Comparison of ENCODE assay signal across 8 cellular contexts in genomic region chr16:87870419-87871272, GRCh38. TPM values are rescaled to one million over a fixed set of nuclear protein-coding genes. Genes with fewer than 3 reads are reported as not detected.
A peak's percentile ranks its signal among the peaks of the same experiment; 100 is the strongest.
DNase-seq lines count a peak whose midpoint lies in the region; FAIRE-seq and TF ChIP-seq lines count a peak whose summit lies in the region.
"Not testable (repeated sequence)": the region's sequence is repeated elsewhere in the genome, so short reads cannot be mapped to it uniquely, and the experiment has no call there.

No MANE protein-coding gene starts in this region.

- dilution Hi-C loops in mammary epithelial cell (cut with HindIII; ENCODE audit: low sequenced_read_pairs): loop anchor here (5.0 kb wide), 1 partner anchor 88 kb away; no protein-coding TSS in a partner anchor

- 17% methylated on average over 20 of the region's 24 CpGs for WGBS in mammary epithelial cell (ENCODE audit: low coverage, missing lambda C conversion rate)

- H3K4me1 Mint-ChIP-seq in Calu3 (ENCODE audit: low read depth, unreplicated experiment): peaks cover 47% of the 10 kb centered on the region
- peaks cover 62% of the 10 kb centered on the region for H3K4me1 Mint-ChIP-seq in activated CD4-positive, alpha-beta memory T cell treated with anti-CD3 and anti-CD28 coated beads, Interleukin-2, amount 10 ng/mL, durations not matched to agents 7 days and 5 days

- not testable (repeated sequence) for TF ChIP-seq CTCF in Calu3 (IDR thresholded peaks at IDR 0.05; ENCODE audit: unreplicated experiment); PC-9 (conservative IDR thresholded peaks at IDR 0.05); mammary epithelial cell (conservative IDR thresholded peaks at IDR 0.05 in 1 of 2, IDR thresholded peaks at IDR 0.05 in 1 of 2; ENCODE audit: extremely low read depth in 1 of 2, insufficient read depth in 1 of 2, low read depth in 1 of 2, low read length in 2 of 2); neutrophil (IDR thresholded peaks at IDR 0.05)

- H3K4me2 ChIP-seq in PC-9 (peak overlapping the region; percentile 35), mammary epithelial cell (ENCODE audit: insufficient read depth, low read depth, low read length) (peak overlapping the region; percentile 24)

- H3K9me2 ChIP-seq in PC-9 (ENCODE audit: insufficient read depth): not testable (repeated sequence)

- CTCF ChIA-PET in Calu3 (lab: Charles Lee): interaction anchor here (0.7 to 7.3 kb wide), 13 partner anchors 14 to 234 kb away, joined by 3 to 185 read pairs (median 4); partner anchors contain the start of gene BANP
- CTCF ChIA-PET in PC-9 (lab: Charles Lee): interaction anchor here (0.7 to 2.2 kb wide), 7 partner anchors 17 to 234 kb away, joined by 4 to 37 read pairs (median 7); no protein-coding TSS in a partner anchor
- CTCF ChIA-PET in activated CD4-positive, alpha-beta memory T cell treated with anti-CD3 and anti-CD28 coated beads, Interleukin-2, amount 10 ng/mL, durations not matched to agents 7 days and 5 days (lab: Charles Lee): interaction anchor here (0.7 to 13.9 kb wide), 27 partner anchors 11 to 487 kb away, joined by 3 to 454 read pairs (median 4); partner anchors contain the start of genes FBXO31 and KLHDC4
- CTCF ChIA-PET in mammary epithelial cell (lab: Charles Lee; ENCODE audit: low non-redundant PET): interaction anchor here (0.6 to 2.0 kb wide), 3 partner anchors 92 to 1301 kb away, joined by 4 to 13 read pairs (median 5); no protein-coding TSS in a partner anchor

- H3K9ac ChIP-seq in mammary epithelial cell (ENCODE audit: insufficient read depth, low read length) (peak overlapping the region; percentile 43), iPS-18a (ENCODE audit: low read length) (peak overlapping the region; percentile 51)

- H3K27ac Mint-ChIP-seq in Calu3 (ENCODE audit: unreplicated experiment): peak overlapping the region; percentile 91
- peak overlapping the region; percentile 70 for H3K27ac Mint-ChIP-seq in activated CD4-positive, alpha-beta memory T cell treated with anti-CD3 and anti-CD28 coated beads, Interleukin-2, amount 10 ng/mL, durations not matched to agents 7 days and 5 days

- not testable (repeated sequence) for H2AFZ ChIP-seq in PC-9
- peak overlapping the region; percentile 13 for H2AFZ ChIP-seq in mammary epithelial cell (ENCODE audit: low read depth, low read length)

- H3K27ac ChIP-seq in PC-9: peak overlapping the region; percentile 4; the same call in 1 of the 2 replicates
- H3K27ac ChIP-seq in mammary epithelial cell (ENCODE audit: insufficient read depth, low read depth, low read length): peak overlapping the region; percentile 61
- H3K27ac ChIP-seq in iPS-18a (ENCODE audit: low read length): peak overlapping the region; percentile 9
- H3K27ac ChIP-seq in neutrophil: peak overlapping the region; percentile 70

- DNase-seq in Calu3 (peak; percentile 92), KBM-7 (peak; percentile 42), PC-9 (peak; percentile 39 to 96), mammary epithelial cell (peak; percentile 81), urothelium cell line (ENCODE audit: low spot score) (peak; percentile 81)
- DNase-seq in activated CD4-positive, alpha-beta memory T cell treated with anti-CD3 and anti-CD28 coated beads, Interleukin-2, amount 10 ng/mL, durations not matched to agents 7 days and 5 days: not testable (repeated sequence)

- peaks cover 16% of the 10 kb centered on the region for H4K20me1 ChIP-seq in PC-9 (ENCODE audit: insufficient read depth)
- not testable (repeated sequence) for H4K20me1 ChIP-seq in mammary epithelial cell (ENCODE audit: insufficient read depth, low read length)

- not testable (repeated sequence) for H3K9me3 ChIP-seq in PC-9 (ENCODE audit: insufficient read depth, low read depth); mammary epithelial cell (replicated peaks; ENCODE audit: insufficient read depth, low read length); iPS-18a (ENCODE audit: control insufficient read depth, low read depth, low read length); neutrophil

- H3K4me1 ChIP-seq in PC-9 (replicated peaks; ENCODE audit: insufficient read depth): peaks cover 40% of the 10 kb centered on the region
- H3K4me1 ChIP-seq in mammary epithelial cell (ENCODE audit: insufficient read depth, low read length): peaks cover 22% of the 10 kb centered on the region
- peaks cover 38% of the 10 kb centered on the region for H3K4me1 ChIP-seq in iPS-18a (ENCODE audit: control insufficient read depth, low read depth, low read length)
- peaks cover 31 to 39% of the 10 kb centered on the region in 2 experiments for H3K4me1 ChIP-seq in neutrophil (ENCODE audit: control insufficient read depth in 1 of 2, insufficient read depth in 1 of 2, low read depth in 1 of 2, low read length in 1 of 2)

- intact Hi-C loops in Calu3 (cut with micrococcal nuclease; ENCODE audit: unreplicated experiment) (loop anchor here (1.0 to 5.0 kb wide), 3 partner anchors 20 to 91 kb away; no protein-coding TSS in a partner anchor), PC-9 (cut with micrococcal nuclease; ENCODE audit: unreplicated experiment) (loop anchor here (1.0 to 5.0 kb wide), 6 partner anchors 16 to 234 kb away; no protein-coding TSS in a partner anchor), mammary epithelial cell (cut with micrococcal nuclease) (loop anchor here (1.0 to 10.0 kb wide), 8 partner anchors 17 to 1308 kb away; partner anchors contain the start of gene MAP1LC3B)

- in situ Hi-C loops in KBM-7 (cut with MboI; ENCODE audit: low pct_unique_long_range_greater_than_20kb, low sequenced_read_pairs); mammary epithelial cell (cut with MboI; ENCODE audit: low sequenced_read_pairs in 2 of 2): not testable (repeated sequence)

- not testable (repeated sequence) for BruUV-seq in Calu3 (replicated peaks; lab: Mats Ljungman, UMichigan); PC-9 (replicated peaks; lab: Mats Ljungman, UMichigan)
- TSS peak; percentile 86 for BruUV-seq in mammary epithelial cell (replicated peaks; lab: Mats Ljungman, UMichigan)

- not testable (repeated sequence) for H3K27me3 Mint-ChIP-seq in Calu3 (ENCODE audit: unreplicated experiment); activated CD4-positive, alpha-beta memory T cell treated with anti-CD3 and anti-CD28 coated beads, Interleukin-2, amount 10 ng/mL, durations not matched to agents 7 days and 5 days

- POLR2A ChIA-PET in PC-9 (lab: Charles Lee; ENCODE audit: unreplicated experiment): interaction anchor here (0.5 to 1.9 kb wide), 4 partner anchors 20 to 903 kb away, joined by 3 to 8 read pairs (median 6); no protein-coding TSS in a partner anchor
- POLR2A ChIA-PET in activated CD4-positive, alpha-beta memory T cell treated with anti-CD3 and anti-CD28 coated beads, Interleukin-2, amount 10 ng/mL, durations not matched to agents 7 days and 5 days (lab: Charles Lee): interaction anchor here (0.9 to 9.1 kb wide), 8 partner anchors 17 to 98 kb away, joined by 3 to 241 read pairs (median 20); partner anchors contain the start of gene BANP

- H3K27me3 ChIP-seq in PC-9 (ENCODE audit: insufficient read depth, low read depth); mammary epithelial cell (ENCODE audit: insufficient read depth, low read length); neutrophil: not testable (repeated sequence)
- H3K27me3 ChIP-seq in iPS-18a (ENCODE audit: control insufficient read depth, insufficient read depth, low read length): peaks cover 38% of the 10 kb centered on the region

- not testable (repeated sequence) for H3K36me3 ChIP-seq in PC-9 (ENCODE audit: low read depth); mammary epithelial cell (ENCODE audit: insufficient read depth, low read length); iPS-18a (ENCODE audit: control insufficient read depth, low read depth, low read length); neutrophil

- H3K79me2 ChIP-seq in PC-9 (ENCODE audit: low read depth): peaks cover 35% of the 10 kb centered on the region
- peaks cover 36% of the 10 kb centered on the region for H3K79me2 ChIP-seq in mammary epithelial cell (ENCODE audit: insufficient read depth, low read length)

- H3K4me3 Mint-ChIP-seq in Calu3 (ENCODE audit: low read depth, unreplicated experiment): peak overlapping the region; percentile 80
- H3K4me3 Mint-ChIP-seq in activated CD4-positive, alpha-beta memory T cell treated with anti-CD3 and anti-CD28 coated beads, Interleukin-2, amount 10 ng/mL, durations not matched to agents 7 days and 5 days: peak overlapping the region; percentile 53

- not testable (repeated sequence) for H3F3A ChIP-seq in PC-9 (ENCODE audit: insufficient read depth, low read depth)

- H3K36me3 Mint-ChIP-seq in Calu3 (ENCODE audit: insufficient read depth, unreplicated experiment): peaks cover 69% of the 10 kb centered on the region
- peaks cover 29% of the 10 kb centered on the region for H3K36me3 Mint-ChIP-seq in activated CD4-positive, alpha-beta memory T cell treated with anti-CD3 and anti-CD28 coated beads, Interleukin-2, amount 10 ng/mL, durations not matched to agents 7 days and 5 days (ENCODE audit: low read depth)

- H3K9me3 Mint-ChIP-seq in Calu3 (ENCODE audit: low read depth, unreplicated experiment); activated CD4-positive, alpha-beta memory T cell treated with anti-CD3 and anti-CD28 coated beads, Interleukin-2, amount 10 ng/mL, durations not matched to agents 7 days and 5 days: not testable (repeated sequence)

- not testable (repeated sequence) for FAIRE-seq in urothelium cell line (lab: Jason Lieb, UNC)

- H3K4me3 ChIP-seq in PC-9; mammary epithelial cell (replicated peaks in 1 of 3; ENCODE audit: insufficient read depth in 1 of 3, low read depth in 2 of 3, low read length in 3 of 3): not testable (repeated sequence)
- peak overlapping the region; percentile 13 for H3K4me3 ChIP-seq in iPS-18a (ENCODE audit: low read length)
- peak overlapping the region; percentile 17 to 35 for H3K4me3 ChIP-seq in neutrophil (ENCODE audit: low read depth in 1 of 2, low read length in 1 of 2)

RNA-seq across cellular contexts. Expression of gene SLC7A5, which starts 1.3 kb away (rescaled TPM):
- total RNA-seq in Calu3 (2022): 379 and 501 TPM in 2 replicates
- 357 and 496 TPM in 2 replicates for total RNA-seq in PC-9 (2021)
- 100 to 1,000 TPM; 178 to 187 TPM for total RNA-seq in activated CD4-positive, alpha-beta memory T cell treated with anti-CD3 and anti-CD28 coated beads, Interleukin-2, amount 10 ng/mL, durations not matched to agents 7 days and 5 days
- 1,000 to 10,000 TPM; 1,822 to 2,475 TPM for total RNA-seq in mammary epithelial cell
- polyA plus RNA-seq in mammary epithelial cell: 680 TPM
- polyA minus RNA-seq in mammary epithelial cell: 936 TPM

Comparison
In these comparisons a context has a peak if more than half of its experiments do, and no peak if none do; other contexts are left out.
1. H3K27ac ChIP-seq: peak in every context shown above with its lines; median percentile 70 in neutrophil; 61 in mammary epithelial cell; 9 in iPS-18a; 4 in PC-9.